Comparison of ENCODE assay signal across 25 cellular contexts in the genomic region with DNA sequence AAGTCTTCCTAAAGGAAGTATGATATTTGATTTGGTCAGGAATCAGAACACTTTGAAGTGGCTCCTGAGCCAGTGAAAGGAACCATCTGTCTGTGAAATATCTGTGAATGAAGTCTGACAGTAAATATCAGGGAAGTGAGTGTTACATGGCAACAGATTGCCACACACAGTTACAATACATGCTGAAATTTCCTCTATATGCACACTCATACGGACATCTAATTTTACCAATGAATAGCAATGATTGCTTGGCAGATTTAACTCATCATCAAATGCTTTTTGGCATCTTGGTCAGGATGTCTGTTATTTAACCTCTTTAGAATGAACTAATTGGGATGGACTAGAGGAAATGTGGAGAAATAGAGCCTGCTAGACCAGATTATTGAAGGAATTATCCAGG.
"Had no signal": no experiment of that assay in that cellular context is flagged by ENCODE, and none has a peak within 500 bp of the region (broad histone marks: within the 10 kb centered on the region; RNA-seq: fewer than 3 reads in every experiment).

No MANE protein-coding gene starts in this region.

- DNase-seq: activated CD4-positive, alpha-beta T cell treated with anti-CD3 and anti-CD28 coated beads for 1 hour; activated CD8-positive, alpha-beta memory T cell treated with anti-CD3 and anti-CD28 coated beads, Interleukin-2, amount 50 U/mL, for 4 hours; activated T-cell treated with anti-CD3 and anti-CD28 coated beads, Interleukin-2, amount 50 U/mL, for 24 hours; aorta; caudate nucleus; effector CD4-positive, alpha-beta T cell; gastrocnemius medialis; hippocampal formation; left ventricle myocardium inferior; naive thymus-derived CD8-positive, alpha-beta T cell; pancreas; right lobe of liver; stimulated activated CD4-positive, alpha-beta T cell treated with anti-CD3 and anti-CD28 coated beads, Interleukin-15, amount 100 ng/mL, for 24 hours; stomach had no signal

- H3K27me3 ChIP-seq: gastrocnemius medialis, neutrophil, pancreas, right lobe of liver, stomach, suprapubic skin, tibial nerve had no signal

- H3K27ac ChIP-seq: gastrocnemius medialis, left ventricle myocardium inferior, neutrophil, pancreas, right lobe of liver, skin epidermis, stomach, suprapubic skin, tibial nerve had no signal

- ATAC-seq: activated naive CD4-positive, alpha-beta T cell treated with anti-CD3 and anti-CD28 coated beads, Interleukin-2, amount 50 U/mL, for 72 hours; activated T-helper 17 cell treated with anti-CD3 and anti-CD28 coated beads, Interleukin-2, amount 50 U/mL, for 72 hours; esophagus mucosa; gastrocnemius medialis; naive thymus-derived CD8-positive, alpha-beta T cell; pancreas; right lobe of liver; stimulated activated memory B cell treated with anti-CD40 and anti-IgM and Interleukin-4, amounts not matched to agents 10 μg/mL and 1 μg/mL and 100 μg/mL, for 72 hours had no signal

- H3K4me3 Mint-ChIP-seq: activated T-cell treated with anti-CD3 and anti-CD28 coated beads, Interleukin-2, amount 50 U/mL, for 24 hours; activated T-helper 17 cell treated with anti-CD3 and anti-CD28 coated beads, Interleukin-2, amount 50 U/mL, for 72 hours; dendritic cell treated with granulocyte-macrophage colony-stimulating factor and Interleukin-4, amounts not matched to agents 40 ng/mL and 50 ng/mL, for 4 days; mesothelial cell of epicardium; naive thymus-derived CD8-positive, alpha-beta T cell; stimulated activated memory B cell treated with anti-CD40 and anti-IgM and Interleukin-4, amounts not matched to agents 10 μg/mL and 1 μg/mL and 100 μg/mL, for 72 hours had no signal

- H3K27ac Mint-ChIP-seq: activated naive CD4-positive, alpha-beta T cell treated with anti-CD3 and anti-CD28 coated beads, Interleukin-2, amount 50 U/mL, for 72 hours; activated T-cell treated with anti-CD3 and anti-CD28 coated beads, Interleukin-2, amount 50 U/mL, for 24 hours; activated T-helper 17 cell treated with anti-CD3 and anti-CD28 coated beads, Interleukin-2, amount 50 U/mL, for 72 hours; dendritic cell treated with granulocyte-macrophage colony-stimulating factor and Interleukin-4, amounts not matched to agents 40 ng/mL and 50 ng/mL, for 4 days; mesothelial cell of epicardium; naive thymus-derived CD8-positive, alpha-beta T cell; stimulated activated memory B cell treated with anti-CD40 and anti-IgM and Interleukin-4, amounts not matched to agents 10 μg/mL and 1 μg/mL and 100 μg/mL, for 72 hours had no signal

- H3K36me3 ChIP-seq: gastrocnemius medialis, left ventricle myocardium inferior, neutrophil, pancreas, right lobe of liver, stomach, suprapubic skin, tibial nerve had no signal

- H3K9me3 ChIP-seq: gastrocnemius medialis, left ventricle myocardium inferior, neutrophil, pancreas, right lobe of liver, stomach, suprapubic skin, tibial nerve had no signal

- H3K27me3 Mint-ChIP-seq: activated T-cell treated with anti-CD3 and anti-CD28 coated beads, Interleukin-2, amount 50 U/mL, for 24 hours; activated T-helper 17 cell treated with anti-CD3 and anti-CD28 coated beads, Interleukin-2, amount 50 U/mL, for 72 hours; brain; dendritic cell treated with granulocyte-macrophage colony-stimulating factor and Interleukin-4, amounts not matched to agents 40 ng/mL and 50 ng/mL, for 4 days; naive thymus-derived CD8-positive, alpha-beta T cell; stimulated activated memory B cell treated with anti-CD40 and anti-IgM and Interleukin-4, amounts not matched to agents 10 μg/mL and 1 μg/mL and 100 μg/mL, for 72 hours had no signal

- H3K36me3 Mint-ChIP-seq: activated naive CD4-positive, alpha-beta T cell treated with anti-CD3 and anti-CD28 coated beads, Interleukin-2, amount 50 U/mL, for 72 hours; brain; mesothelial cell of epicardium; naive thymus-derived CD8-positive, alpha-beta T cell; stimulated activated memory B cell treated with anti-CD40 and anti-IgM and Interleukin-4, amounts not matched to agents 10 μg/mL and 1 μg/mL and 100 μg/mL, for 72 hours had no signal

- H3K4me3 ChIP-seq: gastrocnemius medialis, left ventricle myocardium inferior, pancreas, right lobe of liver, skin epidermis, stomach, suprapubic skin, tibial nerve had no signal

- H3K4me1 Mint-ChIP-seq: activated T-helper 17 cell treated with anti-CD3 and anti-CD28 coated beads, Interleukin-2, amount 50 U/mL, for 72 hours; mesothelial cell of epicardium; naive thymus-derived CD8-positive, alpha-beta T cell; stimulated activated memory B cell treated with anti-CD40 and anti-IgM and Interleukin-4, amounts not matched to agents 10 μg/mL and 1 μg/mL and 100 μg/mL, for 72 hours had no signal

- H3K9me3 Mint-ChIP-seq: brain; dendritic cell treated with granulocyte-macrophage colony-stimulating factor and Interleukin-4, amounts not matched to agents 40 ng/mL and 50 ng/mL, for 4 days had no signal

- H3K4me1 ChIP-seq: gastrocnemius medialis, pancreas, right lobe of liver, stomach, suprapubic skin had no signal
